Comparison of ENCODE assay signal across 34 cellular contexts in the genomic region with DNA sequence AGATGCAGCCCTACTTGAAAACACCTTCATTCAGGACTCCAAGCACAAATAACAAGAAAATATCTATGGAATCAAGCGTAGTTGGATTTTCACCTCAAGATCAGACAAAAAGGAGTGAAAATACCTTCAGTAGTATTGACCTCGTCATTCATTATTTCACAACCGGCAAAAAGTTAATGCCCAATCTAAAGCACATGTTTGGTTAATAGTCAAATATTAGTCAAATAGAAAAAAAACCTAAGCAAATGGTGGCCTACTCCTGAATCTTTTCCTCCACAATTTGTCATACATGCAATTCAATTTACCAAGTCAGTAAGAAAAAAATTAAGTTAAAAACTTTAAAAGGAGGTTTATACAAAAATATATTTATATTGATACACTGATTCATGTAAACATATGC. TPM values are rescaled to one million over a fixed set of nuclear protein-coding genes. Genes with fewer than 3 reads are reported as not detected.
"Had no signal": no experiment of that assay in that cellular context is flagged by ENCODE, and none has a peak within 500 bp of the region (broad histone marks: within the 10 kb centered on the region; RNA-seq: fewer than 3 reads in every experiment).

No MANE protein-coding gene starts in this region.

- H3K4me3 Mint-ChIP-seq: mesothelial cell of epicardium; naive B cell; natural killer cell treated with Interleukin-12 subunit alpha and Interleukin-12 subunit beta and Interleukin-15 and Interleukin-18, amount 100 ng/mL, for 72 hours; neural crest cell; stimulated activated naive B cell treated with anti-CD40 and anti-IgM and Interleukin-4, amounts not matched to agents 10 μg/mL and 1 μg/mL and 100 μg/mL, for 72 hours had no signal

- H3K27ac ChIP-seq: heart right ventricle, hepatocyte, lower lobe of right lung, pancreas, prostate gland, right atrium auricular region, skin epidermis, stomach, testis, thyroid gland, transverse colon, upper lobe of left lung, vagina had no signal

- H3K79me2 ChIP-seq: hepatocyte had no signal

- H2AFZ ChIP-seq: hepatocyte had no signal

- FAIRE-seq: pancreas had no signal

- H3K9me3 Mint-ChIP-seq: mesothelial cell of epicardium; natural killer cell treated with Interleukin-12 subunit alpha and Interleukin-12 subunit beta and Interleukin-15 and Interleukin-18, amount 100 ng/mL, for 72 hours; neural crest cell; stimulated activated naive B cell treated with anti-CD40 and anti-IgM and Interleukin-4, amounts not matched to agents 10 μg/mL and 1 μg/mL and 100 μg/mL, for 72 hours had no signal

- H3K36me3 Mint-ChIP-seq: mesothelial cell of epicardium; naive B cell; natural killer cell treated with Interleukin-12 subunit alpha and Interleukin-12 subunit beta and Interleukin-15 and Interleukin-18, amount 100 ng/mL, for 72 hours had no signal

- H3K27me3 Mint-ChIP-seq: stimulated activated naive B cell treated with anti-CD40 and anti-IgM and Interleukin-4, amounts not matched to agents 10 μg/mL and 1 μg/mL and 100 μg/mL, for 72 hours had no signal

- ATAC-seq: heart right ventricle; left cardiac atrium; left lobe of liver; left ventricle myocardium superior; lower lobe of right lung; natural killer cell treated with Interleukin-12 subunit alpha and Interleukin-12 subunit beta and Interleukin-15 and Interleukin-18, amount 100 ng/mL, for 72 hours; sciatic nerve; stimulated activated naive B cell treated with anti-CD40 and anti-IgM and Interleukin-4, amounts not matched to agents 10 μg/mL and 1 μg/mL and 100 μg/mL, for 72 hours; stimulated activated naive CD8-positive, alpha-beta T cell treated with anti-CD3 and anti-CD28 coated beads, Interleukin-15, Interleukin-2, amounts not matched to agents 100 U/mL and 50 U/mL, for 24 hours had no signal

- H3K4me1 ChIP-seq: lower lobe of right lung, prostate gland, testis, upper lobe of left lung, vagina had no signal

- H3K9me3 ChIP-seq: heart right ventricle, lower lobe of right lung, pancreas, prostate gland, right atrium auricular region, stomach, testis, thyroid gland, transverse colon, upper lobe of left lung, vagina had no signal

- H3K27ac Mint-ChIP-seq: mesothelial cell of epicardium; naive B cell; natural killer cell treated with Interleukin-12 subunit alpha and Interleukin-12 subunit beta and Interleukin-15 and Interleukin-18, amount 100 ng/mL, for 72 hours; stimulated activated naive B cell treated with anti-CD40 and anti-IgM and Interleukin-4, amounts not matched to agents 10 μg/mL and 1 μg/mL and 100 μg/mL, for 72 hours had no signal

- H3K36me3 ChIP-seq: heart right ventricle, lower lobe of right lung, pancreas, prostate gland, right atrium auricular region, stomach, thyroid gland, transverse colon, upper lobe of left lung, vagina had no signal

- H3K27me3 ChIP-seq: heart right ventricle, hepatocyte, pancreas, right atrium auricular region, stomach, testis, thyroid gland, transverse colon, upper lobe of left lung, vagina had no signal

- H3K4me1 Mint-ChIP-seq: naive B cell had no signal

- DNase-seq: heart right ventricle; islet precursor cell; left cardiac atrium; left ventricle myocardium superior; lower lobe of right lung; mammary epithelial cell; mesendoderm; naive B cell; nucleus accumbens; pancreas; posterior cingulate gyrus; stimulated activated CD4-positive, alpha-beta T cell treated with anti-CD3 and anti-CD28 coated beads, Interleukin-12 subunit alpha, Interleukin-12 subunit beta, amount 100 ng/mL, for 4 hours; stimulated activated CD4-positive, alpha-beta T cell treated with anti-CD3 and anti-CD28 coated beads, Interleukin-15, amount 100 ng/mL, for 24 hours; stimulated activated CD4-positive, alpha-beta T cell treated with anti-CD3 and anti-CD28 coated beads, Interleukin-2, amount 100 ng/mL, for 24 hours; stimulated activated CD4-positive, alpha-beta T cell treated with anti-CD3 and anti-CD28 coated beads, Interleukin-4, amount 100 ng/mL, for 1 hour; stimulated activated naive B cell treated with anti-CD40 and anti-IgM and Interleukin-4, amounts not matched to agents 10 μg/mL and 1 μg/mL and 100 μg/mL, for 72 hours; stimulated activated naive CD8-positive, alpha-beta T cell treated with anti-CD3 and anti-CD28 coated beads, Interleukin-15, Interleukin-2, amounts not matched to agents 100 U/mL and 50 U/mL, for 24 hours; stomach; testis; thyroid gland; transverse colon; upper lobe of left lung had no signal

- H3K4me3 ChIP-seq: heart right ventricle, hepatocyte, lower lobe of right lung, pancreas, prostate gland, right atrium auricular region, skin epidermis, stomach, testis, thyroid gland, transverse colon, upper lobe of left lung, vagina had no signal

- H3K4me2 ChIP-seq: hepatocyte had no signal

RNA-seq across cellular contexts. Expression of gene SLC38A4, which starts 50.0 kb away (rescaled TPM):
- total RNA-seq: kidney epithelial cell; mononuclear cell; natural killer cell treated with Interleukin-12 subunit alpha and Interleukin-12 subunit beta and Interleukin-15 and Interleukin-18, amount 100 ng/mL, for 72 hours; neural crest cell; vagina had no signal
